ENCODE assay signal across 8 cellular contexts in the genomic region with DNA sequence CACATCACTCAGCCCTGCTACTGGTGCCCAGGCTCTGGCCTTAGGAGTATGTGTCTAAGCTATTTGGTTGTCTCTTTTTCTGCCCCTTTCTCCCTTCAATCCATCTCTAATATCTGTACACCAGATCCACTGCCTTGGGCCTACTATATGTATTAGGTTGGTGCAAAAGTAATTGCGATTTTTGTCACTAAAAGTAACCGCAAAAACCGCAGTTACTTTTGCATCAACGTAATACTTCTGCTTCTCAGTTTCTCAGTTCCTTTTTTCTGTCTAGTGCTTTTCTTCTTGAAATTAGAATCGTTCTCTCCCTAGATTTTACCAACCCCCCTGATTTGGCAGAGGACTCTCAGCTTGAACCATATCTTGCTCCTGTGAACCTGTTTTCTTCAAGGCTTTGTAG.
DNase-seq lines count a peak whose midpoint lies in the region; ATAC-seq and TF ChIP-seq lines count a peak whose summit lies in the region.

No MANE protein-coding gene starts in this region.

- TF ChIP-seq CTCF in smooth muscle cell (IDR thresholded peaks at IDR 0.05; ENCODE audit: borderline replicate concordance, insufficient read depth, poor library complexity, severe bottlenecking) (no peak), spleen (IDR thresholded peaks at IDR 0.05 in 8 of 11, conservative IDR thresholded peaks at IDR 0.05 in 3 of 11) (no peak)

- H3F3A ChIP-seq in smooth muscle cell (ENCODE audit: low read depth): no peaks in the 10 kb centered on the region

- intact Hi-C loops in spleen (cut with DNase I; ENCODE audit: low total_unique reads): no loop called here
- intact Hi-C loops in posterior vena cava (cut with DNase I): loop anchor here in 1 of 2 donors (1.0 kb wide), 1 partner anchor 11 kb away; no protein-coding TSS in a partner anchor

- ATAC-seq in HG02981 (IDR thresholded peaks at IDR 0.05; ENCODE audit: unreplicated experiment) (peak; percentile 12), HG02588 (IDR thresholded peaks at IDR 0.05; ENCODE audit: unreplicated experiment) (no peak)

- peak; percentile 13 for DNase-seq in activated T-cell treated with anti-CD3 and anti-CD28 coated beads for 24 hours (ENCODE audit: low read depth)
- no peak for DNase-seq in activated T-cell treated with anti-CD3 and anti-CD28 coated beads, Interleukin-2, amount 50 U/mL, for 1 hour
- peak; percentile 84 for DNase-seq in RPMI8226
- DNase-seq in smooth muscle cell (lab: John Stamatoyannopoulos, UW; ENCODE audit: unreplicated experiment): no peak
- DNase-seq in spleen: no peak
- DNase-seq in posterior vena cava (ENCODE audit: low spot score): no peak

- H3K4me3 ChIP-seq in smooth muscle cell: no peak overlapping the region
- no peak overlapping the region for H3K4me3 ChIP-seq in spleen

- no peaks in the 10 kb centered on the region for H3K27me3 ChIP-seq in smooth muscle cell (ENCODE audit: low read depth)
- peaks cover 0 to 56% (median 0%) of the 10 kb centered on the region in 7 donors for H3K27me3 ChIP-seq in spleen (replicated peaks in 1 of 7)

- H3K36me3 ChIP-seq in smooth muscle cell (ENCODE audit: low read depth) (no peaks in the 10 kb centered on the region), spleen (no peaks in the 10 kb centered on the region)

- no peak overlapping the region for H3K9ac ChIP-seq in smooth muscle cell (ENCODE audit: low read depth)

- no peaks in the 10 kb centered on the region for H4K20me1 ChIP-seq in smooth muscle cell (ENCODE audit: low read depth)

- 96% methylated on average over 5 of the region's 5 CpGs for WGBS in smooth muscle cell (ENCODE audit: low lambda C conversion rate)
- WGBS in spleen, 5 donors: 16 to 44% (median 33%) methylated on average over 5 of the region's 5 CpGs

- H3K4me1 ChIP-seq in smooth muscle cell (ENCODE audit: low read depth) (no peaks in the 10 kb centered on the region), spleen (peaks cover 7 to 34% (median 19%) of the 10 kb centered on the region in 6 donors)

- H3K4me2 ChIP-seq in smooth muscle cell: peak overlapping the region; percentile 40

- no peak overlapping the region for H2AFZ ChIP-seq in smooth muscle cell (ENCODE audit: low read depth)

- no peaks in the 10 kb centered on the region for H3K79me2 ChIP-seq in smooth muscle cell (ENCODE audit: low read depth)

- peak overlapping the region; percentile 74 for H3K27ac ChIP-seq in smooth muscle cell (ENCODE audit: low read depth)
- peak overlapping the region in 3 of 8 donors; percentile 58 to 64 (median 62) for H3K27ac ChIP-seq in spleen

- H3K9me3 ChIP-seq in smooth muscle cell (replicated peaks; ENCODE audit: low read depth) (no peaks in the 10 kb centered on the region), spleen (peaks cover 0 to 7% (median 0%) of the 10 kb centered on the region in 8 donors)

- no peak for TF ChIP-seq POLR2A in spleen (IDR thresholded peaks at IDR 0.05)

Comparison
In these comparisons a context has a peak if more than half of its experiments do, and no peak if none do; other contexts are left out.
1. DNase-seq: peak in activated T-cell treated with anti-CD3 and anti-CD28 coated beads for 24 hours (single experiment) and RPMI8226 (single experiment); none in activated T-cell treated with anti-CD3 and anti-CD28 coated beads, Interleukin-2, amount 50 U/mL, for 1 hour (single experiment), smooth muscle cell (single experiment), spleen (single experiment) and posterior vena cava (single experiment).